ENCODE assay signal across 1 cellular context in the genomic region with DNA sequence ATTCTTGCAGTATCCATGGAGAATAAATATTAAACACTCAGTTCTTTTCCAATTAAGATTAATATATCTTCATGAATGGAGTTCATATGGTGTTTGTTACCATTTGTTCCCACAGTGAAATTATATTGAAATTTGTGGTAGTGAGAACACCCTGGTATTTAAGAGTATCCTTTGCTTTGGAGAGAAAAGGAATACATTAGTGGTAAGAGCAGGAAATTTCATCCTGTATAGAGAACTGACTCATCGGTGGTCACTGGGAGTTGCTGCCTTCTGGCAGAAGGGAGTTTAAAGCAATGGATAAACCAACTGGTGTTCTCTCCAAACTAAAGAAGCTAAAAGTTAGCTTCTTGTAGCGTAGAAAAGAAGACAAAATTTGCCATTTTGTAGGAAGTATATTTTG.
TF ChIP-seq lines count a peak whose summit lies in the region.

No MANE protein-coding gene starts in this region.

TF ChIP-seq in WTC11, 78 proteins besides CTCF, POLR2A, EP300 and RAD21 (continued from another document):
- TF ChIP-seq, protein P1, sequence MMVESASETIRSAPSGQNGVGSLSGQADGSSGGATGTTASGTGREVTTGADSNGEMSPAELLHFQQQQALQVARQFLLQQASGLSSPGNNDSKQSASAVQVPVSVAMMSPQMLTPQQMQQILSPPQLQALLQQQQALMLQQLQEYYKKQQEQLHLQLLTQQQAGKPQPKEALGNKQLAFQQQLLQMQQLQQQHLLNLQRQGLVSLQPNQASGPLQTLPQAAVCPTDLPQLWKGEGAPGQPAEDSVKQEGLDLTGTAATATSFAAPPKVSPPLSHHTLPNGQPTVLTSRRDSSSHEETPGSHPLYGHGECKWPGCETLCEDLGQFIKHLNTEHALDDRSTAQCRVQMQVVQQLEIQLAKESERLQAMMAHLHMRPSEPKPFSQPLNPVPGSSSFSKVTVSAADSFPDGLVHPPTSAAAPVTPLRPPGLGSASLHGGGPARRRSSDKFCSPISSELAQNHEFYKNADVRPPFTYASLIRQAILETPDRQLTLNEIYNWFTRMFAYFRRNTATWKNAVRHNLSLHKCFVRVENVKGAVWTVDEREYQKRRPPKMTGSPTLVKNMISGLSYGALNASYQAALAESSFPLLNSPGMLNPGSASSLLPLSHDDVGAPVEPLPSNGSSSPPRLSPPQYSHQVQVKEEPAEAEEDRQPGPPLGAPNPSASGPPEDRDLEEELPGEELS (CRISPR knock-in tag; IDR thresholded peaks at IDR 0.05) = no peak
- TF ChIP-seq, protein P2, sequence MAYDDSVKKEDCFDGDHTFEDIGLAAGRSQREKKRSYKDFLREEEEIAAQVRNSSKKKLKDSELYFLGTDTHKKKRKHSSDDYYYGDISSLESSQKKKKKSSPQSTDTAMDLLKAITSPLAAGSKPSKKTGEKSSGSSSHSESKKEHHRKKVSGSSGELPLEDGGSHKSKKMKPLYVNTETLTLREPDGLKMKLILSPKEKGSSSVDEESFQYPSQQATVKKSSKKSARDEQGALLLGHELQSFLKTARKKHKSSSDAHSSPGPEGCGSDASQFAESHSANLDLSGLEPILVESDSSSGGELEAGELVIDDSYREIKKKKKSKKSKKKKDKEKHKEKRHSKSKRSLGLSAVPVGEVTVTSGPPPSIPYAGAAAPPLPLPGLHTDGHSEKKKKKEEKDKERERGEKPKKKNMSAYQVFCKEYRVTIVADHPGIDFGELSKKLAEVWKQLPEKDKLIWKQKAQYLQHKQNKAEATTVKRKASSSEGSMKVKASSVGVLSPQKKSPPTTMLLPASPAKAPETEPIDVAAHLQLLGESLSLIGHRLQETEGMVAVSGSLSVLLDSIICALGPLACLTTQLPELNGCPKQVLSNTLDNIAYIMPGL (CRISPR knock-in tag; IDR thresholded peaks at IDR 0.05) = no peak
- TF ChIP-seq JAZF1 (CRISPR knock-in tag; IDR thresholded peaks at IDR 0.05) = no peak
- TF ChIP-seq ZNF396 (CRISPR knock-in tag; IDR thresholded peaks at IDR 0.05; ENCODE audit: borderline replicate concordance) = no peak
- no peak for TF ChIP-seq EMX1 (CRISPR knock-in tag; IDR thresholded peaks at IDR 0.05)
- no peak for TF ChIP-seq ZNF219 (CRISPR knock-in tag; IDR thresholded peaks at IDR 0.05; ENCODE audit: borderline replicate concordance)
- TF ChIP-seq, protein P3, sequence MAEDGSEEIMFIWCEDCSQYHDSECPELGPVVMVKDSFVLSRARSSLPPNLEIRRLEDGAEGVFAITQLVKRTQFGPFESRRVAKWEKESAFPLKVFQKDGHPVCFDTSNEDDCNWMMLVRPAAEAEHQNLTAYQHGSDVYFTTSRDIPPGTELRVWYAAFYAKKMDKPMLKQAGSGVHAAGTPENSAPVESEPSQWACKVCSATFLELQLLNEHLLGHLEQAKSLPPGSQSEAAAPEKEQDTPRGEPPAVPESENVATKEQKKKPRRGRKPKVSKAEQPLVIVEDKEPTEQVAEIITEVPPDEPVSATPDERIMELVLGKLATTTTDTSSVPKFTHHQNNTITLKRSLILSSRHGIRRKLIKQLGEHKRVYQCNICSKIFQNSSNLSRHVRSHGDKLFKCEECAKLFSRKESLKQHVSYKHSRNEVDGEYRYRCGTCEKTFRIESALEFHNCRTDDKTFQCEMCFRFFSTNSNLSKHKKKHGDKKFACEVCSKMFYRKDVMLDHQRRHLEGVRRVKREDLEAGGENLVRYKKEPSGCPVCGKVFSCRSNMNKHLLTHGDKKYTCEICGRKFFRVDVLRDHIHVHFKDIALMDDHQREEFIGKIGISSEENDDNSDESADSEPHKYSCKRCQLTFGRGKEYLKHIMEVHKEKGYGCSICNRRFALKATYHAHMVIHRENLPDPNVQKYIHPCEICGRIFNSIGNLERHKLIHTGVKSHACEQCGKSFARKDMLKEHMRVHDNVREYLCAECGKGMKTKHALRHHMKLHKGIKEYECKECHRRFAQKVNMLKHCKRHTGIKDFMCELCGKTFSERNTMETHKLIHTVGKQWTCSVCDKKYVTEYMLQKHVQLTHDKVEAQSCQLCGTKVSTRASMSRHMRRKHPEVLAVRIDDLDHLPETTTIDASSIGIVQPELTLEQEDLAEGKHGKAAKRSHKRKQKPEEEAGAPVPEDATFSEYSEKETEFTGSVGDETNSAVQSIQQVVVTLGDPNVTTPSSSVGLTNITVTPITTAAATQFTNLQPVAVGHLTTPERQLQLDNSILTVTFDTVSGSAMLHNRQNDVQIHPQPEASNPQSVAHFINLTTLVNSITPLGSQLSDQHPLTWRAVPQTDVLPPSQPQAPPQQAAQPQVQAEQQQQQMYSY (CRISPR knock-in tag; IDR thresholded peaks at IDR 0.05) = no peak
- TF ChIP-seq, protein P4, sequence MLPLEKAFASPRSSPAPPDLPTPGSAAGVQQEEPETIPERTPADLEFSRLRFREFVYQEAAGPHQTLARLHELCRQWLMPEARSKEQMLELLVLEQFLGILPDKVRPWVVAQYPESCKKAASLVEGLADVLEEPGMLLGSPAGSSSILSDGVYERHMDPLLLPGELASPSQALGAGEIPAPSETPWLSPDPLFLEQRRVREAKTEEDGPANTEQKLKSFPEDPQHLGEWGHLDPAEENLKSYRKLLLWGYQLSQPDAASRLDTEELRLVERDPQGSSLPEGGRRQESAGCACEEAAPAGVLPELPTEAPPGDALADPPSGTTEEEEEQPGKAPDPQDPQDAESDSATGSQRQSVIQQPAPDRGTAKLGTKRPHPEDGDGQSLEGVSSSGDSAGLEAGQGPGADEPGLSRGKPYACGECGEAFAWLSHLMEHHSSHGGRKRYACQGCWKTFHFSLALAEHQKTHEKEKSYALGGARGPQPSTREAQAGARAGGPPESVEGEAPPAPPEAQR (CRISPR knock-in tag; IDR thresholded peaks at IDR 0.05) = no peak
